ENCODE assay signal across 1 cellular context in the genomic region with DNA sequence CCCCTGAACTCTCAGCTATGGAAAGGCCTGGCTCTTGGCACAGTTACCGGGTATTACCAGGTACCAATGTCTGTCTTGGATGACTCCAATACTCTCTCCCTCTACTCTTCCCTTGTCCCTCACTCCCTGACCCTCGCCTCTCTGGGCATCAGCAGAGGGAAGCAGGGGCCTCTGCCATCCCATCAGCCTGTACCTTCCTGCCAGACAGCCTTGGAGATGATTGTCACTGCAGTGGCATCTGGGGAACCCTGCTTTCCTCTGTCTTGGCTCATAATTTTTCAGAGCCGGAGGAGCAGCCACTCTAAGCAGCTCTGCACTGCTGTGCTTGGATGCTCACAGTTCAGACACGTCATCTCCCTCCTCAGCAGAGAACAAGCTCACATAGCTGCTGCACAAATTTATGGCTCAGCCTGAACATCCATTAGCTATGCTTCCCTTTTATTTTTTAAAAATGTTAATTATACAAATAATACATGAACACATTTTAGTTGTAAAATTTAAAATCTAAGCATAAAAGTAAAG.
TF ChIP-seq lines count a peak whose summit lies in the region.

No MANE protein-coding gene starts in this region.

TF ChIP-seq in HepG2, 621 proteins besides CTCF, POLR2A, EP300 and RAD21 (continued from another document):
- TF ChIP-seq, protein P1, sequence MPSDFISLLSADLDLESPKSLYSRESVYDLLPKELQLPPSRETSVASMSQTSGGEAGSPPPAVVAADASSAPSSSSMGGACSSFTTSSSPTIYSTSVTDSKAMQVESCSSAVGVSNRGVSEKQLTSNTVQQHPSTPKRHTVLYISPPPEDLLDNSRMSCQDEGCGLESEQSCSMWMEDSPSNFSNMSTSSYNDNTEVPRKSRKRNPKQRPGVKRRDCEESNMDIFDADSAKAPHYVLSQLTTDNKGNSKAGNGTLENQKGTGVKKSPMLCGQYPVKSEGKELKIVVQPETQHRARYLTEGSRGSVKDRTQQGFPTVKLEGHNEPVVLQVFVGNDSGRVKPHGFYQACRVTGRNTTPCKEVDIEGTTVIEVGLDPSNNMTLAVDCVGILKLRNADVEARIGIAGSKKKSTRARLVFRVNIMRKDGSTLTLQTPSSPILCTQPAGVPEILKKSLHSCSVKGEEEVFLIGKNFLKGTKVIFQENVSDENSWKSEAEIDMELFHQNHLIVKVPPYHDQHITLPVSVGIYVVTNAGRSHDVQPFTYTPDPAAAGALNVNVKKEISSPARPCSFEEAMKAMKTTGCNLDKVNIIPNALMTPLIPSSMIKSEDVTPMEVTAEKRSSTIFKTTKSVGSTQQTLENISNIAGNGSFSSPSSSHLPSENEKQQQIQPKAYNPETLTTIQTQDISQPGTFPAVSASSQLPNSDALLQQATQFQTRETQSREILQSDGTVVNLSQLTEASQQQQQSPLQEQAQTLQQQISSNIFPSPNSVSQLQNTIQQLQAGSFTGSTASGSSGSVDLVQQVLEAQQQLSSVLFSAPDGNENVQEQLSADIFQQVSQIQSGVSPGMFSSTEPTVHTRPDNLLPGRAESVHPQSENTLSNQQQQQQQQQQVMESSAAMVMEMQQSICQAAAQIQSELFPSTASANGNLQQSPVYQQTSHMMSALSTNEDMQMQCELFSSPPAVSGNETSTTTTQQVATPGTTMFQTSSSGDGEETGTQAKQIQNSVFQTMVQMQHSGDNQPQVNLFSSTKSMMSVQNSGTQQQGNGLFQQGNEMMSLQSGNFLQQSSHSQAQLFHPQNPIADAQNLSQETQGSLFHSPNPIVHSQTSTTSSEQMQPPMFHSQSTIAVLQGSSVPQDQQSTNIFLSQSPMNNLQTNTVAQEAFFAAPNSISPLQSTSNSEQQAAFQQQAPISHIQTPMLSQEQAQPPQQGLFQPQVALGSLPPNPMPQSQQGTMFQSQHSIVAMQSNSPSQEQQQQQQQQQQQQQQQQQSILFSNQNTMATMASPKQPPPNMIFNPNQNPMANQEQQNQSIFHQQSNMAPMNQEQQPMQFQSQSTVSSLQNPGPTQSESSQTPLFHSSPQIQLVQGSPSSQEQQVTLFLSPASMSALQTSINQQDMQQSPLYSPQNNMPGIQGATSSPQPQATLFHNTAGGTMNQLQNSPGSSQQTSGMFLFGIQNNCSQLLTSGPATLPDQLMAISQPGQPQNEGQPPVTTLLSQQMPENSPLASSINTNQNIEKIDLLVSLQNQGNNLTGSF (CRISPR knock-in tag; IDR thresholded peaks at IDR 0.05) = no peak
- TF ChIP-seq RNF2 (conservative IDR thresholded peaks at IDR 0.05; ENCODE audit: low read depth) = no peak
